ENCODE assay signal across 1 cellular context in the genomic region with DNA sequence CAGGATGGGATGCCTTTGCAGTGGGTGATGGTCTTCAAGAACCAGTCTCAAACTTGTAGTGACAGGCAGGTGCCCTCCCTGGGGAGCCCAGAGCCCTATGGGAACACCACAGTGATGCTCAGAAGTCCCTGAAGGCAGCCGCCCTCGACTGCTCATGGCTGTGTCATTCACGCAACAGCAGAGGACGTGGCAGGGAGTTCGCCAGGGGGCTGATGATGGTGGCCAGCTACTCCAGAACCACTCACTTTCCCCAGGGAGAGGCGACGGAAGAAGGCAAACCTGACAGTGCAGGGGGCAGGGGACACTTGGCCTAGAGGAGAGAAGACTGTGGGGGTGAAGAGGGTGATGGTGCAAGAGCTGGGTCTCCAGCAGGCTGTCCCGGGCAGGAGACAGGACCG.
TF ChIP-seq lines count a peak whose summit lies in the region.

No MANE protein-coding gene starts in this region.

TF ChIP-seq in HepG2, 621 proteins besides CTCF, POLR2A, EP300 and RAD21 (continues in another document):
- TF ChIP-seq NRL (CRISPR knock-in tag; IDR thresholded peaks at IDR 0.05; ENCODE audit: borderline replicate concordance) (0 out of 2 replicates have a peak, but pooled peaks have one; percentile 25), SALL1 (CRISPR knock-in tag; IDR thresholded peaks at IDR 0.05) (no peak), ZSCAN29 (CRISPR knock-in tag; conservative IDR thresholded peaks at IDR 0.05) (no peak), ZNF382 (CRISPR knock-in tag; IDR thresholded peaks at IDR 0.05; ENCODE audit: borderline replicate concordance) (no peak), RCOR2 (CRISPR knock-in tag; IDR thresholded peaks at IDR 0.05) (no peak), ZNF619 (CRISPR knock-in tag; IDR thresholded peaks at IDR 0.05) (no peak), MAFK (conservative IDR thresholded peaks at IDR 0.05 in 1 of 2, IDR thresholded peaks at IDR 0.05 in 1 of 2; ENCODE audit: low read length in 2 of 2) (no peak), ZIK1 (CRISPR knock-in tag; IDR thresholded peaks at IDR 0.05; ENCODE audit: borderline replicate concordance, low read depth) (no peak), ZNF430 (CRISPR knock-in tag; IDR thresholded peaks at IDR 0.05) (no peak), HDAC1 (CRISPR knock-in tag; IDR thresholded peaks at IDR 0.05) (0 out of 2 replicates have a peak, but pooled peaks have one; percentile 19), ZFP1 (CRISPR knock-in tag; IDR thresholded peaks at IDR 0.05) (no peak), ZNF652 (CRISPR knock-in tag; IDR thresholded peaks at IDR 0.05; ENCODE audit: borderline replicate concordance, low read depth) (no peak), ZMAT3 (CRISPR knock-in tag; conservative IDR thresholded peaks at IDR 0.05) (no peak), TARDBP (CRISPR knock-in tag; IDR thresholded peaks at IDR 0.05) (no peak), MBNL3 (CRISPR knock-in tag; conservative IDR thresholded peaks at IDR 0.05) (no peak), CHD4 (IDR thresholded peaks at IDR 0.05; ENCODE audit: borderline replicate concordance, low read length) (no peak), BCL6 (CRISPR knock-in tag; IDR thresholded peaks at IDR 0.05) (no peak), SNAPC2 (CRISPR knock-in tag; IDR thresholded peaks at IDR 0.05) (no peak)
- TF ChIP-seq, protein P1, sequence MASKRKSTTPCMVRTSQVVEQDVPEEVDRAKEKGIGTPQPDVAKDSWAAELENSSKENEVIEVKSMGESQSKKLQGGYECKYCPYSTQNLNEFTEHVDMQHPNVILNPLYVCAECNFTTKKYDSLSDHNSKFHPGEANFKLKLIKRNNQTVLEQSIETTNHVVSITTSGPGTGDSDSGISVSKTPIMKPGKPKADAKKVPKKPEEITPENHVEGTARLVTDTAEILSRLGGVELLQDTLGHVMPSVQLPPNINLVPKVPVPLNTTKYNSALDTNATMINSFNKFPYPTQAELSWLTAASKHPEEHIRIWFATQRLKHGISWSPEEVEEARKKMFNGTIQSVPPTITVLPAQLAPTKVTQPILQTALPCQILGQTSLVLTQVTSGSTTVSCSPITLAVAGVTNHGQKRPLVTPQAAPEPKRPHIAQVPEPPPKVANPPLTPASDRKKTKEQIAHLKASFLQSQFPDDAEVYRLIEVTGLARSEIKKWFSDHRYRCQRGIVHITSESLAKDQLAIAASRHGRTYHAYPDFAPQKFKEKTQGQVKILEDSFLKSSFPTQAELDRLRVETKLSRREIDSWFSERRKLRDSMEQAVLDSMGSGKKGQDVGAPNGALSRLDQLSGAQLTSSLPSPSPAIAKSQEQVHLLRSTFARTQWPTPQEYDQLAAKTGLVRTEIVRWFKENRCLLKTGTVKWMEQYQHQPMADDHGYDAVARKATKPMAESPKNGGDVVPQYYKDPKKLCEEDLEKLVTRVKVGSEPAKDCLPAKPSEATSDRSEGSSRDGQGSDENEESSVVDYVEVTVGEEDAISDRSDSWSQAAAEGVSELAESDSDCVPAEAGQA (IDR thresholded peaks at IDR 0.05; ENCODE audit: low read depth), result no peak
- TF ChIP-seq, protein P1 (CRISPR knock-in tag; IDR thresholded peaks at IDR 0.05; ENCODE audit: borderline replicate concordance), result no peak
- TF ChIP-seq, protein P2, sequence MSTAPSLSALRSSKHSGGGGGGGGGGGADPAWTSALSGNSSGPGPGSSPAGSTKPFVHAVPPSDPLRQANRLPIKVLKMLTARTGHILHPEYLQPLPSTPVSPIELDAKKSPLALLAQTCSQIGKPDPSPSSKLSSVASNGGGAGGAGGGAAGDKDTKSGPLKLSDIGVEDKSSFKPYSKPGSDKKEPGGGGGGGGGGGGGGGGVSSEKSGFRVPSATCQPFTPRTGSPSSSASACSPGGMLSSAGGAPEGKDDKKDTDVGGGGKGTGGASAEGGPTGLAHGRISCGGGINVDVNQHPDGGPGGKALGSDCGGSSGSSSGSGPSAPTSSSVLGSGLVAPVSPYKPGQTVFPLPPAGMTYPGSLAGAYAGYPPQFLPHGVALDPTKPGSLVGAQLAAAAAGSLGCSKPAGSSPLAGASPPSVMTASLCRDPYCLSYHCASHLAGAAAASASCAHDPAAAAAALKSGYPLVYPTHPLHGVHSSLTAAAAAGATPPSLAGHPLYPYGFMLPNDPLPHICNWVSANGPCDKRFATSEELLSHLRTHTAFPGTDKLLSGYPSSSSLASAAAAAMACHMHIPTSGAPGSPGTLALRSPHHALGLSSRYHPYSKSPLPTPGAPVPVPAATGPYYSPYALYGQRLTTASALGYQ (CRISPR knock-in tag; IDR thresholded peaks at IDR 0.05), result no peak
- TF ChIP-seq, protein P3, sequence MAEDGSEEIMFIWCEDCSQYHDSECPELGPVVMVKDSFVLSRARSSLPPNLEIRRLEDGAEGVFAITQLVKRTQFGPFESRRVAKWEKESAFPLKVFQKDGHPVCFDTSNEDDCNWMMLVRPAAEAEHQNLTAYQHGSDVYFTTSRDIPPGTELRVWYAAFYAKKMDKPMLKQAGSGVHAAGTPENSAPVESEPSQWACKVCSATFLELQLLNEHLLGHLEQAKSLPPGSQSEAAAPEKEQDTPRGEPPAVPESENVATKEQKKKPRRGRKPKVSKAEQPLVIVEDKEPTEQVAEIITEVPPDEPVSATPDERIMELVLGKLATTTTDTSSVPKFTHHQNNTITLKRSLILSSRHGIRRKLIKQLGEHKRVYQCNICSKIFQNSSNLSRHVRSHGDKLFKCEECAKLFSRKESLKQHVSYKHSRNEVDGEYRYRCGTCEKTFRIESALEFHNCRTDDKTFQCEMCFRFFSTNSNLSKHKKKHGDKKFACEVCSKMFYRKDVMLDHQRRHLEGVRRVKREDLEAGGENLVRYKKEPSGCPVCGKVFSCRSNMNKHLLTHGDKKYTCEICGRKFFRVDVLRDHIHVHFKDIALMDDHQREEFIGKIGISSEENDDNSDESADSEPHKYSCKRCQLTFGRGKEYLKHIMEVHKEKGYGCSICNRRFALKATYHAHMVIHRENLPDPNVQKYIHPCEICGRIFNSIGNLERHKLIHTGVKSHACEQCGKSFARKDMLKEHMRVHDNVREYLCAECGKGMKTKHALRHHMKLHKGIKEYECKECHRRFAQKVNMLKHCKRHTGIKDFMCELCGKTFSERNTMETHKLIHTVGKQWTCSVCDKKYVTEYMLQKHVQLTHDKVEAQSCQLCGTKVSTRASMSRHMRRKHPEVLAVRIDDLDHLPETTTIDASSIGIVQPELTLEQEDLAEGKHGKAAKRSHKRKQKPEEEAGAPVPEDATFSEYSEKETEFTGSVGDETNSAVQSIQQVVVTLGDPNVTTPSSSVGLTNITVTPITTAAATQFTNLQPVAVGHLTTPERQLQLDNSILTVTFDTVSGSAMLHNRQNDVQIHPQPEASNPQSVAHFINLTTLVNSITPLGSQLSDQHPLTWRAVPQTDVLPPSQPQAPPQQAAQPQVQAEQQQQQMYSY (CRISPR knock-in tag; IDR thresholded peaks at IDR 0.05), result no peak
- TF ChIP-seq, protein P4, sequence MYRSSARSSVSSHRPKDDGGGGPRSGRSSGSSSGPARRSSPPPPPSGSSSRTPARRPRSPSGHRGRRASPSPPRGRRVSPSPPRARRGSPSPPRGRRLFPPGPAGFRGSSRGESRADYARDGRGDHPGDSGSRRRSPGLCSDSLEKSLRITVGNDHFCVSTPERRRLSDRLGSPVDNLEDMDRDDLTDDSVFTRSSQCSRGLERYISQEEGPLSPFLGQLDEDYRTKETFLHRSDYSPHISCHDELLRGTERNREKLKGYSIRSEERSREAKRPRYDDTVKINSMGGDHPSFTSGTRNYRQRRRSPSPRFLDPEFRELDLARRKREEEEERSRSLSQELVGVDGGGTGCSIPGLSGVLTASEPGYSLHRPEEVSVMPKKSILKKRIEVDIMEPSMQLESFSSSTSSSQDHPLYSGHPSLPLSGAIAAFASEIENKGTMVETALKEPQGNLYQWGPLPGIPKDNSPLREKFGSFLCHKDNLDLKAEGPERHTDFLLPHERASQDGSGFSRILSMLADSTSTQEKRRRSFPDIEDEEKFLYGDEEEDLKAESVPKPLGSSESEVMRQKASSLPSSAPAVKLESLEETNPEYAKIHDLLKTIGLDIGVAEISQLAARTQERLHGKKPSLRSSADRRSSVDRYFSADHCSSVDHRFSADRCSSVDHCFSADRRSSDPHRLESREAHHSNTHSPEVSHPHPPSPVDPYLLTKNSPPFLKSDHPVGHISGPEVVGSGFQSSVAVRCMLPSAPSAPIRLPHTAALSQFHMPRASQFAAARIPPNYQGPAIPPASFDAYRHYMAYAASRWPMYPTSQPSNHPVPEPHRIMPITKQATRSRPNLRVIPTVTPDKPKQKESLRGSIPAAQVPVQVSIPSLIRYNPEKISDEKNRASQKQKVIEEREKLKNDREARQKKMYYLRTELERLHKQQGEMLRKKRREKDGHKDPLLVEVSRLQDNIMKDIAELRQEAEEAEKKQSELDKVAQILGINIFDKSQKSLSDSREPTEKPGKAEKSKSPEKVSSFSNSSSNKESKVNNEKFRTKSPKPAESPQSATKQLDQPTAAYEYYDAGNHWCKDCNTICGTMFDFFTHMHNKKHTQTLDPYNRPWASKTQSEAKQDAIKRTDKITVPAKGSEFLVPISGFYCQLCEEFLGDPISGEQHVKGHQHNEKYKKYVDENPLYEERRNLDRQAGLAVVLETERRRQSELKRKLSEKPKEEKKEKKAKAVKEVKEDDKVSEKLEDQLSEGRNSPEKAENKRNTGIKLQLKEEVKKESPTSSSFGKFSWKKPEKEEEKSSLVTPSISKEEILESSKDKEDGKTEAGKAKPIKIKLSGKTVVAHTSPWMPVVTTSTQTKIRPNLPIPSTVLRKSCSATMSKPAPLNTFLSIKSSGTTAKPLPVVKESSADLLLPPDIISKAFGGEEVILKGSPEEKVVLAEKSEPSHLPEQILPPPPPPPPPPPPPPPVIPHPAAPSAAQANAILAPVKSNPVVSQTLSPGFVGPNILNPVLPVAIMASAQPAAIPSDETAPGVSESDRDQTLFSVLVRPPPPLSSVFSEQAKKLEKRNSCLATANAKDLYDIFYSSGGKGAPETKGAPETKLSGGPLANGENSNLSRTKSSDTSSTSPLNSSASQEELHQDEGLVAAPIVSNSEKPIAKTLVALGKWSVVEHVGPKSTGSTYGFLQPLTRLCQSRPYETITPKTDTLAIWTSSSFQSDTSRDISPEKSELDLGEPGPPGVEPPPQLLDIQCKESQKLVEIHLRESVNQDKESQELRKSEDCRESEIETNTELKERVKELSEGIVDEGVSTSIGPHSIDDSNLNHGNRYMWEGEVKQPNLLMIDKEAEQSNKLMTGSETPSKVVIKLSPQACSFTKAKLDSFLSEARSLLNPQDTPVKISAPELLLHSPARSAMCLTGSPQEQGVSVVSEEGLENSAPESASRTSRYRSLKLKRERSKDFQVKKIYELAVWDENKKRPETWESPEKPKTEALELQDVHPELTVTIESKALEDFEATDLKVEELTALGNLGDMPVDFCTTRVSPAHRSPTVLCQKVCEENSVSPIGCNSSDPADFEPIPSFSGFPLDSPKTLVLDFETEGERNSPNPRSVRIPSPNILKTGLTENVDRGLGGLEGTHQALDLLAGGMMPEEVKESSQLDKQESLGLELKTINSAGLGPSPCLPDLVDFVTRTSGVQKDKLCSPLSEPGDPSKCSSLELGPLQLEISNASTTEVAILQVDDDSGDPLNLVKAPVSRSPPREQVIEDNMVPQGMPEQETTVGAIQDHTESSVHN (CRISPR knock-in tag; IDR thresholded peaks at IDR 0.05), result no peak
- TF ChIP-seq, protein P5, sequence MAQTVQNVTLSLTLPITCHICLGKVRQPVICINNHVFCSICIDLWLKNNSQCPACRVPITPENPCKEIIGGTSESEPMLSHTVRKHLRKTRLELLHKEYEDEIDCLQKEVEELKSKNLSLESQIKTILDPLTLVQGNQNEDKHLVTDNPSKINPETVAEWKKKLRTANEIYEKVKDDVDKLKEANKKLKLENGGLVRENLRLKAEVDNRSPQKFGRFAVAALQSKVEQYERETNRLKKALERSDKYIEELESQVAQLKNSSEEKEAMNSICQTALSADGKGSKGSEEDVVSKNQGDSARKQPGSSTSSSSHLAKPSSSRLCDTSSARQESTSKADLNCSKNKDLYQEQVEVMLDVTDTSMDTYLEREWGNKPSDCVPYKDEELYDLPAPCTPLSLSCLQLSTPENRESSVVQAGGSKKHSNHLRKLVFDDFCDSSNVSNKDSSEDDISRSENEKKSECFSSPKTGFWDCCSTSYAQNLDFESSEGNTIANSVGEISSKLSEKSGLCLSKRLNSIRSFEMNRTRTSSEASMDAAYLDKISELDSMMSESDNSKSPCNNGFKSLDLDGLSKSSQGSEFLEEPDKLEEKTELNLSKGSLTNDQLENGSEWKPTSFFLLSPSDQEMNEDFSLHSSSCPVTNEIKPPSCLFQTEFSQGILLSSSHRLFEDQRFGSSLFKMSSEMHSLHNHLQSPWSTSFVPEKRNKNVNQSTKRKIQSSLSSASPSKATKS (CRISPR knock-in tag; IDR thresholded peaks at IDR 0.05), result no peak
- TF ChIP-seq, protein P6, sequence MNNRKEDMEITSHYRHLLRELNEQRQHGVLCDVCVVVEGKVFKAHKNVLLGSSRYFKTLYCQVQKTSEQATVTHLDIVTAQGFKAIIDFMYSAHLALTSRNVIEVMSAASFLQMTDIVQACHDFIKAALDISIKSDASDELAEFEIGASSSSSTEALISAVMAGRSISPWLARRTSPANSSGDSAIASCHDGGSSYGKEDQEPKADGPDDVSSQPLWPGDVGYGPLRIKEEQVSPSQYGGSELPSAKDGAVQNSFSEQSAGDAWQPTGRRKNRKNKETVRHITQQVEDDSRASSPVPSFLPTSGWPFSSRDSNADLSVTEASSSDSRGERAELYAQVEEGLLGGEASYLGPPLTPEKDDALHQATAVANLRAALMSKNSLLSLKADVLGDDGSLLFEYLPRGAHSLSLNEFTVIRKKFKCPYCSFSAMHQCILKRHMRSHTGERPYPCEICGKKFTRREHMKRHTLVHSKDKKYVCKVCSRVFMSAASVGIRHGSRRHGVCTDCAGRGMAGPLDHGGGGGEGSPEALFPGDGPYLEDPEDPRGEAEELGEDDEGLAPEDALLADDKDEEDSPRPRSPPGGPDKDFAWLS (CRISPR knock-in tag; IDR thresholded peaks at IDR 0.05; ENCODE audit: borderline replicate concordance), result no peak
